9 cellular contexts compared by ENCODE assay signal in genomic region chr3:172613845-172614244, GRCh38.
"Had no signal": no experiment of that assay in that cellular context is flagged by ENCODE, and none has a peak within 500 bp of the region (broad histone marks: within the 10 kb centered on the region; RNA-seq: fewer than 3 reads in every experiment).

No MANE protein-coding gene starts in this region.

- H3K9ac ChIP-seq: GM23248 had no signal

- H3K27ac ChIP-seq: GM23248, HL-60 had no signal

- H3K9me3 Mint-ChIP-seq: HFFc6 had no signal

- H3K9me3 ChIP-seq: HAP-1 had no signal

- H3K4me3 ChIP-seq: GM23248, HAP-1, K562 had no signal

- H3K4me3 Mint-ChIP-seq: HFFc6 had no signal

- ATAC-seq: HCT116, K562 had no signal

- H3K27ac Mint-ChIP-seq: HFFc6 had no signal

- FAIRE-seq: K562 had no signal

- DNase-seq: GM23248, GOT3, H7, HFFc6, IMR-90 had no signal

- H2AFZ ChIP-seq: GM23248 had no signal

- H3K36me3 ChIP-seq: HAP-1 had no signal

- H3K4me1 ChIP-seq: HAP-1 had no signal
